ENCODE assay signal across 11 cellular contexts in genomic region chr2:84817239-84817655, GRCh38.
DNase-seq lines count a peak whose midpoint lies in the region; ATAC-seq, FAIRE-seq and TF ChIP-seq lines count a peak whose summit lies in the region.
"Had no signal": no experiment of that assay in that cellular context is flagged by ENCODE, and none has a peak within 500 bp of the region (broad histone marks: within the 10 kb centered on the region; RNA-seq: fewer than 3 reads in every experiment).

No MANE protein-coding gene starts in this region.

- no peak for DNase-seq in activated T-cell treated with anti-CD3 and anti-CD28 coated beads, Interleukin-2, amount 50 U/mL, for 24 hours
- DNase-seq in activated T-cell treated with anti-CD3 and anti-CD28 coated beads for 4 hours (no peak), mucosa of descending colon (no peak), AG08396 (ENCODE audit: low spot score) (no peak), stomach (no peak), kidney (no peak)
- DNase-seq: adrenal gland; NCI-H1105; stimulated activated CD4-positive, alpha-beta T cell treated with anti-CD3 and anti-CD28 coated beads, Interleukin-4, amount 100 ng/mL, for 4 hours had no signal

- H3K4me1 ChIP-seq in mucosa of descending colon (ENCODE audit: low read depth): no peaks in the 10 kb centered on the region
- H3K4me1 ChIP-seq in stomach: no peaks in the 10 kb centered on the region
- no peaks in the 10 kb centered on the region for H3K4me1 ChIP-seq in kidney (ENCODE audit: control insufficient read depth in 1 of 2, insufficient read depth in 1 of 2, low read depth in 1 of 2, low read length in 2 of 2)
- H3K4me1 ChIP-seq: adrenal gland had no signal

- H3K27ac ChIP-seq in stomach (no peak overlapping the region), kidney (ENCODE audit: low read depth in 2 of 2, low read length in 2 of 2) (no peak overlapping the region)
- H3K27ac ChIP-seq: adrenal gland had no signal

- WGBS in stomach, 5 donors: 68 to 88% (median 83%) methylated on average over 2 of the region's 2 CpGs

- ATAC-seq in GM21515 (IDR thresholded peaks at IDR 0.05; ENCODE audit: unreplicated experiment) (peak; percentile 91), HG03196 (IDR thresholded peaks at IDR 0.05; ENCODE audit: unreplicated experiment) (peak; percentile 93), mucosa of descending colon (peak; percentile 34)

- H3K9ac ChIP-seq in kidney (ENCODE audit: low read length in 2 of 2): no peak overlapping the region

- peaks cover 8% of the 10 kb centered on the region for H3K36me3 Mint-ChIP-seq in activated T-cell treated with anti-CD3 and anti-CD28 coated beads, Interleukin-2, amount 50 U/mL, for 24 hours (ENCODE audit: low read depth)

- TF ChIP-seq EP300 in stomach (IDR thresholded peaks at IDR 0.05): no peak

- H3K9me3 ChIP-seq in mucosa of descending colon (no peaks in the 10 kb centered on the region), stomach (no peaks in the 10 kb centered on the region), kidney (ENCODE audit: control insufficient read depth in 1 of 2, low read length in 2 of 2) (no peaks in the 10 kb centered on the region)
- H3K9me3 ChIP-seq: adrenal gland had no signal

- no peak for FAIRE-seq in kidney (lab: Jason Lieb, UNC)

- peaks cover 3% of the 10 kb centered on the region for H3K9me3 Mint-ChIP-seq in activated T-cell treated with anti-CD3 and anti-CD28 coated beads, Interleukin-2, amount 50 U/mL, for 24 hours

- no peaks in the 10 kb centered on the region for H3K27me3 ChIP-seq in stomach
- H3K27me3 ChIP-seq: adrenal gland had no signal

- no peak overlapping the region for H3K4me3 Mint-ChIP-seq in activated T-cell treated with anti-CD3 and anti-CD28 coated beads, Interleukin-2, amount 50 U/mL, for 24 hours

- H3K36me3 ChIP-seq in mucosa of descending colon (ENCODE audit: low read depth) (no peaks in the 10 kb centered on the region), stomach (no peaks in the 10 kb centered on the region), kidney (ENCODE audit: control insufficient read depth in 1 of 2, insufficient read depth in 2 of 2, low read length in 2 of 2) (no peaks in the 10 kb centered on the region)
- H3K36me3 ChIP-seq: adrenal gland had no signal

- TF ChIP-seq POLR2A in stomach (IDR thresholded peaks at IDR 0.05): no peak

- peak overlapping the region; percentile 85 for H3K27ac Mint-ChIP-seq in activated T-cell treated with anti-CD3 and anti-CD28 coated beads, Interleukin-2, amount 50 U/mL, for 24 hours

- H3K4me1 Mint-ChIP-seq in activated T-cell treated with anti-CD3 and anti-CD28 coated beads, Interleukin-2, amount 50 U/mL, for 24 hours (ENCODE audit: low read depth): peaks cover 63% of the 10 kb centered on the region

- H3K4me3 ChIP-seq in mucosa of descending colon: no peak overlapping the region
- no peak overlapping the region for H3K4me3 ChIP-seq in stomach
- H3K4me3 ChIP-seq in kidney (ENCODE audit: low read length in 2 of 2): no peak overlapping the region
- H3K4me3 ChIP-seq: adrenal gland had no signal

- TF ChIP-seq CTCF in mucosa of descending colon (IDR thresholded peaks at IDR 0.05) (no peak), stomach (IDR thresholded peaks at IDR 0.05) (no peak), kidney (IDR thresholded peaks at IDR 0.05; ENCODE audit: borderline replicate concordance, extremely low read depth, insufficient read depth) (no peak)

- H3K27me3 Mint-ChIP-seq in activated T-cell treated with anti-CD3 and anti-CD28 coated beads, Interleukin-2, amount 50 U/mL, for 24 hours: no peaks in the 10 kb centered on the region

- intact Hi-C loops in mucosa of descending colon (cut with DNase I, micrococcal nuclease) (no loop called here), stomach (cut with DNase I; ENCODE audit: low total_unique reads) (no loop called here), kidney (cut with DNase I) (no loop called here)

Comparison
In these comparisons a context has a peak if more than half of its experiments do, and no peak if none do; other contexts are left out.
1. ATAC-seq: peak in every context shown above with its lines; median percentile 93 in HG03196; 91 in GM21515; 34 in mucosa of descending colon.